Comparison of ENCODE assay signal across 26 cellular contexts in genomic region chr2:110794390-110794789, GRCh38.
"Had no signal": no experiment of that assay in that cellular context is flagged by ENCODE, and none has a peak within 500 bp of the region (broad histone marks: within the 10 kb centered on the region; RNA-seq: fewer than 3 reads in every experiment).

No MANE protein-coding gene starts in this region.

- FAIRE-seq: pancreas, small intestine, urothelium cell line had no signal

- H3K4me3 Mint-ChIP-seq: natural killer cell; nephron; neural progenitor cell; stimulated activated effector memory CD8-positive, alpha-beta T cell treated with anti-CD3 and anti-CD28 coated beads, Interleukin-12 subunit alpha, Interleukin-12 subunit beta, amount 100 ng/mL, for 72 hours; stimulated activated naive B cell treated with anti-CD40 and anti-IgM and Interleukin-4, amounts not matched to agents 10 μg/mL and 1 μg/mL and 100 μg/mL, for 72 hours; stimulated activated naive CD8-positive, alpha-beta T cell treated with anti-CD3 and anti-CD28 coated beads, Interleukin-15, Interleukin-2, amounts not matched to agents 100 ng/mL and 50 ng/mL, for 24 hours had no signal

- H3K27ac Mint-ChIP-seq: natural killer cell; nephron; neural progenitor cell; stimulated activated effector memory CD8-positive, alpha-beta T cell treated with anti-CD3 and anti-CD28 coated beads, Interleukin-12 subunit alpha, Interleukin-12 subunit beta, amount 100 ng/mL, for 72 hours; stimulated activated naive B cell treated with anti-CD40 and anti-IgM and Interleukin-4, amounts not matched to agents 10 μg/mL and 1 μg/mL and 100 μg/mL, for 72 hours; stimulated activated naive CD8-positive, alpha-beta T cell treated with anti-CD3 and anti-CD28 coated beads, Interleukin-15, Interleukin-2, amounts not matched to agents 100 ng/mL and 50 ng/mL, for 24 hours had no signal

- H3K9ac ChIP-seq: neural progenitor cell had no signal

- H3K27ac ChIP-seq: neural progenitor cell, pancreas, prostate gland, right atrium auricular region, right lobe of liver, sigmoid colon, stomach, thoracic aorta, thyroid gland, tibial nerve, upper lobe of left lung, vagina had no signal

- H3K36me3 ChIP-seq: neural progenitor cell, pancreas, prostate gland, right atrium auricular region, right lobe of liver, sigmoid colon, stomach, thoracic aorta, thyroid gland, tibial nerve, upper lobe of left lung, vagina had no signal

- ATAC-seq: natural killer cell; pancreas; right lobe of liver; stimulated activated effector memory CD8-positive, alpha-beta T cell treated with anti-CD3 and anti-CD28 coated beads, Interleukin-12 subunit alpha, Interleukin-12 subunit beta, amount 100 ng/mL, for 72 hours; stimulated activated naive B cell treated with anti-CD40 and anti-IgM and Interleukin-4, amounts not matched to agents 10 μg/mL and 1 μg/mL and 100 μg/mL, for 72 hours had no signal

- H2AFZ ChIP-seq: neural progenitor cell had no signal

- H3K4me1 Mint-ChIP-seq: natural killer cell had no signal

- H3K4me3 ChIP-seq: neural progenitor cell, pancreas, prostate gland, right atrium auricular region, right lobe of liver, sigmoid colon, stomach, thoracic aorta, thyroid gland, tibial nerve, upper lobe of left lung, vagina had no signal

- DNase-seq: natural killer cell; occipital lobe; pancreas; retina; right lobe of liver; sigmoid colon; small intestine; stimulated activated CD4-positive, alpha-beta T cell treated with anti-CD3 and anti-CD28 coated beads, Interleukin-15, amount 100 ng/mL, for 24 hours; stimulated activated CD4-positive, alpha-beta T cell treated with anti-CD3 and anti-CD28 coated beads, Interleukin-2, amount 100 ng/mL, for 48 hours; stimulated activated CD4-positive, alpha-beta T cell treated with anti-CD3 and anti-CD28 coated beads, Interleukin-4, amount 100 ng/mL, for 24 hours; stimulated activated naive B cell treated with anti-CD40 and anti-IgM and Interleukin-4, amounts not matched to agents 10 μg/mL and 1 μg/mL and 100 μg/mL, for 72 hours; stimulated activated naive CD4-positive, alpha-beta T cell treated with Interleukin-2 at 50 U/mL for 16 hours; stomach; thyroid gland; trophoblast cell; upper lobe of left lung had no signal

- H3K4me1 ChIP-seq: right atrium auricular region, right lobe of liver, sigmoid colon, upper lobe of left lung, vagina had no signal

- H3K9me3 Mint-ChIP-seq: natural killer cell; nephron; neural progenitor cell; stimulated activated effector memory CD8-positive, alpha-beta T cell treated with anti-CD3 and anti-CD28 coated beads, Interleukin-12 subunit alpha, Interleukin-12 subunit beta, amount 100 ng/mL, for 72 hours; stimulated activated naive B cell treated with anti-CD40 and anti-IgM and Interleukin-4, amounts not matched to agents 10 μg/mL and 1 μg/mL and 100 μg/mL, for 72 hours; stimulated activated naive CD8-positive, alpha-beta T cell treated with anti-CD3 and anti-CD28 coated beads, Interleukin-15, Interleukin-2, amounts not matched to agents 100 ng/mL and 50 ng/mL, for 24 hours had no signal

- H3K27me3 ChIP-seq: neural progenitor cell, right atrium auricular region, right lobe of liver, sigmoid colon, thyroid gland, upper lobe of left lung, vagina had no signal

- H3K9me3 ChIP-seq: pancreas, prostate gland, right atrium auricular region, right lobe of liver, sigmoid colon, stomach, thoracic aorta, thyroid gland, tibial nerve, upper lobe of left lung, vagina had no signal

- H3K4me2 ChIP-seq: neural progenitor cell had no signal

- H3K36me3 Mint-ChIP-seq: natural killer cell; neural progenitor cell; stimulated activated effector memory CD8-positive, alpha-beta T cell treated with anti-CD3 and anti-CD28 coated beads, Interleukin-12 subunit alpha, Interleukin-12 subunit beta, amount 100 ng/mL, for 72 hours; stimulated activated naive B cell treated with anti-CD40 and anti-IgM and Interleukin-4, amounts not matched to agents 10 μg/mL and 1 μg/mL and 100 μg/mL, for 72 hours had no signal
